8 cellular contexts compared by ENCODE assay signal in genomic region chr17:55750750-55751641, GRCh38. TPM values are rescaled to one million over a fixed set of nuclear protein-coding genes. Genes with fewer than 3 reads are reported as not detected.
A peak's percentile ranks its signal among the peaks of the same experiment; 100 is the strongest.
DNase-seq lines count a peak whose midpoint lies in the region; ATAC-seq, FAIRE-seq and TF ChIP-seq lines count a peak whose summit lies in the region.

TSS of gene PCTP (plus strand) at chr17:55751051. CDS start at chr17:55751104, 53 bp downstream.

- peak within 1 kb of the TSS; percentile 98 for H2AFZ ChIP-seq in GM23338

- H3K27ac ChIP-seq in GM23338 (ENCODE audit: low read depth) (peak within 1 kb of the TSS; percentile 26; the same call in 1 of the 2 replicates), pancreas (peak within 1 kb of the TSS; percentile 36 to 78 (median 69)), tibial artery (peak within 1 kb of the TSS; percentile 79 to 84)

- H4K20me1 ChIP-seq in GM23338 (replicated peaks; ENCODE audit: insufficient read depth): peaks cover 6% of the 10 kb centered on the region; the same call in 1 of the 2 replicates

- peak; percentile 65 for FAIRE-seq in pancreas (lab: Jason Lieb, UNC)

- H3K4me3 ChIP-seq in GM23338 (peak within 1 kb of the TSS; percentile 80), pancreas (peak within 1 kb of the TSS; percentile 74 to 84 (median 80)), tibial artery (peak within 1 kb of the TSS; percentile 69 to 78)

- DNase-seq in ELR (ENCODE audit: low read depth) (peak; percentile 96), GM23338 (ENCODE audit: low spot score) (peak; percentile 96), Kasumi-1 (lab: John Stamatoyannopoulos, UW) (peak; percentile 89 to 95), SKM-1 treated with dmso at 0.1 percent for 144 hours (lab: John Stamatoyannopoulos, UW; ENCODE audit: unreplicated experiment) (peak; percentile 91), Right ventricle myocardium inferior (ENCODE audit: missing footprints) (peak; percentile 98), pancreas (peak; percentile 90 to 95 (median 92)), tibial artery (peak; percentile 95 to 96)
- DNase-seq in activated naive CD8-positive, alpha-beta T cell treated with anti-CD3 and anti-CD28 coated beads, Interleukin-2, amount 10 ng/mL, durations not matched to agents 7 days and 5 days: peak; percentile 88

- 0 out of 2 replicates have a peak, but pooled peaks cover 5% of the 10 kb centered on the region for H3K9me2 ChIP-seq in GM23338 (ENCODE audit: insufficient read depth)

- ATAC-seq in GM23338 (peak; percentile 97), Right ventricle myocardium inferior (peak; percentile 100), pancreas (peak; percentile 99 to 100 (median 100))
- peak; percentile 98 for ATAC-seq in activated naive CD8-positive, alpha-beta T cell treated with anti-CD3 and anti-CD28 coated beads, Interleukin-2, amount 10 ng/mL, durations not matched to agents 7 days and 5 days (ENCODE audit: low read depth)

- peak within 1 kb of the TSS; percentile 77; the same call in 1 of the 2 replicates for H3K27ac Mint-ChIP-seq in GM23338
- H3K27ac Mint-ChIP-seq in activated naive CD8-positive, alpha-beta T cell treated with anti-CD3 and anti-CD28 coated beads, Interleukin-2, amount 10 ng/mL, durations not matched to agents 7 days and 5 days: peak within 1 kb of the TSS; percentile 74

- TF ChIP-seq CTCF in GM23338 (conservative IDR thresholded peaks at IDR 0.05; ENCODE audit: low read depth in 2 of 2): peak; percentile 5 to 26; a peak in 2 of 4 replicates
- peak in 2 of 4 donors; percentile 8 to 24 for TF ChIP-seq CTCF in pancreas (IDR thresholded peaks at IDR 0.05)
- TF ChIP-seq CTCF in tibial artery (IDR thresholded peaks at IDR 0.05): peak; percentile 40 to 42

- POLR2A ChIA-PET in activated naive CD8-positive, alpha-beta T cell treated with anti-CD3 and anti-CD28 coated beads, Interleukin-2, amount 10 ng/mL, durations not matched to agents 7 days and 5 days (lab: Charles Lee): no interaction called here

- H3K27me3 Mint-ChIP-seq in GM23338 (ENCODE audit: insufficient read depth, low read depth, poor library complexity): peaks cover 4% of the 10 kb centered on the region
- H3K27me3 Mint-ChIP-seq in activated naive CD8-positive, alpha-beta T cell treated with anti-CD3 and anti-CD28 coated beads, Interleukin-2, amount 10 ng/mL, durations not matched to agents 7 days and 5 days: peaks cover 21% of the 10 kb centered on the region

- no peaks in the 10 kb centered on the region for H3K9me3 Mint-ChIP-seq in GM23338
- H3K9me3 Mint-ChIP-seq in activated naive CD8-positive, alpha-beta T cell treated with anti-CD3 and anti-CD28 coated beads, Interleukin-2, amount 10 ng/mL, durations not matched to agents 7 days and 5 days: no peaks in the 10 kb centered on the region

- H3K36me3 ChIP-seq in GM23338 (ENCODE audit: insufficient read depth): no peaks in the 10 kb centered on the region
- no peaks in the 10 kb centered on the region for H3K36me3 ChIP-seq in pancreas
- peaks cover 0 to 13% (median 0%) of the 10 kb centered on the region in 3 donors for H3K36me3 ChIP-seq in tibial artery

- H3K79me2 ChIP-seq in GM23338 (replicated peaks; ENCODE audit: insufficient read depth): peaks cover 21% of the 10 kb centered on the region

- H3K27me3 ChIP-seq in GM23338 (ENCODE audit: insufficient read depth): no peaks in the 10 kb centered on the region
- no peaks in the 10 kb centered on the region for H3K27me3 ChIP-seq in pancreas
- H3K27me3 ChIP-seq in tibial artery: no peaks in the 10 kb centered on the region

- H3K4me3 Mint-ChIP-seq in GM23338: peak within 1 kb of the TSS; percentile 92
- H3K4me3 Mint-ChIP-seq in activated naive CD8-positive, alpha-beta T cell treated with anti-CD3 and anti-CD28 coated beads, Interleukin-2, amount 10 ng/mL, durations not matched to agents 7 days and 5 days: peak within 1 kb of the TSS; percentile 85

- 0 to 1% methylated on average over 48 to 53 of the region's 53 CpGs for WGBS in pancreas, 2 donors

- H3K4me1 Mint-ChIP-seq in GM23338: peaks cover 11% of the 10 kb centered on the region
- H3K4me1 Mint-ChIP-seq in activated naive CD8-positive, alpha-beta T cell treated with anti-CD3 and anti-CD28 coated beads, Interleukin-2, amount 10 ng/mL, durations not matched to agents 7 days and 5 days: peaks cover 15% of the 10 kb centered on the region

- intact Hi-C loops in Right ventricle myocardium inferior (cut with DNase I) (loop anchor here (2.0 to 5.0 kb wide), 2 partner anchors 18 to 329 kb away; partner anchors contain the start of gene MMD), pancreas (cut with DNase I) (no loop called here), tibial artery (cut with DNase I; ENCODE audit: low total_unique reads) (loop anchor here (10.0 kb wide), 1 partner anchor 326 kb away; the partner anchor contains the start of gene MMD)

- H3K4me2 ChIP-seq in GM23338: peak within 1 kb of the TSS; percentile 87

- peaks cover 8% of the 10 kb centered on the region; the same call in 1 of the 2 replicates for H3K4me1 ChIP-seq in GM23338 (ENCODE audit: insufficient read depth)
- no peaks in the 10 kb centered on the region for H3K4me1 ChIP-seq in pancreas
- H3K4me1 ChIP-seq in tibial artery: peaks cover 0 to 16% (median 10%) of the 10 kb centered on the region in 4 donors

- H3K36me3 Mint-ChIP-seq in GM23338 (ENCODE audit: low read depth): no peaks in the 10 kb centered on the region
- peaks cover 5% of the 10 kb centered on the region for H3K36me3 Mint-ChIP-seq in activated naive CD8-positive, alpha-beta T cell treated with anti-CD3 and anti-CD28 coated beads, Interleukin-2, amount 10 ng/mL, durations not matched to agents 7 days and 5 days

- no peaks in the 10 kb centered on the region for H3K9me3 ChIP-seq in pancreas
- no peaks in the 10 kb centered on the region for H3K9me3 ChIP-seq in tibial artery

- no peaks in the 10 kb centered on the region for H3F3A ChIP-seq in GM23338 (replicated peaks; ENCODE audit: low read depth)

TF ChIP-seq in GM23338, 12 proteins besides CTCF, POLR2A, EP300 and RAD21 (continues in another document):
- no peak for TF ChIP-seq NANOG (IDR thresholded peaks at IDR 0.05; ENCODE audit: borderline replicate concordance)
- peak; percentile 76 for TF ChIP-seq POLR2AphosphoS5 (IDR thresholded peaks at IDR 0.05; ENCODE audit: low read depth)
- TF ChIP-seq CREB1 (CRISPR knock-in tag; IDR thresholded peaks at IDR 0.05; ENCODE audit: low read depth): no peak; the same call in 1 of the 2 replicates

RNA-seq across cellular contexts. Expression of gene PCTP, which starts in this region (rescaled TPM):
- total RNA-seq in GM23338 (2014; rRNA removed; shearing (Covaris generic)): 12.3 and 18.0 TPM in 2 replicates
- polyA plus RNA-seq in GM23338 (2016; fragmentation: Nextera tagmentation; extraction: Ambion mirVana) (6.4 and 6.9 TPM in 2 replicates), pancreas (1 to 10 TPM; 6.3 to 8.5 TPM)
- total RNA-seq in activated naive CD8-positive, alpha-beta T cell treated with anti-CD3 and anti-CD28 coated beads, Interleukin-2, amount 10 ng/mL, durations not matched to agents 7 days and 5 days: 1 to 10 TPM; 7.1 to 8.0 TPM
- total RNA-seq in Right ventricle myocardium inferior (21.9 TPM), pancreas (1 to 10 TPM; 3.9 to 9.3 (median 6.3) TPM)

Comparison
In these comparisons a context has a peak if more than half of its experiments do, and no peak if none do; other contexts are left out.
1. Peak in every context shown above with its lines: DNase-seq, ATAC-seq, H3K4me3 ChIP-seq and H3K27ac ChIP-seq.
2. H3K27ac ChIP-seq: peak in every context shown above with its lines; median percentile 82 in tibial artery; 69 in pancreas; 26 in GM23338.
3. intact Hi-C loops: an anchor here in Right ventricle myocardium inferior (2.0 to 5.0 kb wide) and tibial artery (10.0 kb wide); none called in pancreas.